Comparison of ENCODE assay signal across 31 cellular contexts in the genomic region with DNA sequence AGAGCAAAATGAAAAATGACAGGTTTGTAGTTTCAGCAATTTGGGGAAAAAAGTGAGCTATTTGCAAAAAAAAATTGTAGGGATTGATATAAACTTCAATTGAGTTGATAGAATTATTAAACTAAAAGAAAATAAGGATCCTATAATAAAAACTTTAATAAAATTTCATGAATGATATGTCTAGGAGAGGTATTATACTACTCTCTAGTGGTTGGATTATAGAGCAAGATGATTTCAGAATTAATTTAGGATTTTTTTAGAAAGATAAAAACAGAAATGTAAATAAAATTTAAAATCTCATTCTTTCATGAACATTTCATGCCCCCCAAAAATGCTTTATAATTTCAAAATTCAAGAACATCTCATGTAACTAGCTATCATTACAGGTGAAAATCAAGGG.
"Had no signal": no experiment of that assay in that cellular context is flagged by ENCODE, and none has a peak within 500 bp of the region (broad histone marks: within the 10 kb centered on the region; RNA-seq: fewer than 3 reads in every experiment).

No MANE protein-coding gene starts in this region.

- H3K4me3 ChIP-seq: MG63, PC-9, SJCRH30, SK-N-MC had no signal

- H3K27me3 ChIP-seq: SJCRH30 had no signal

- H2AFZ ChIP-seq: PC-9 had no signal

- DNase-seq: Kasumi-1, KG1, MG63, NCI-H1048, NCI-H1092 treated with DMSO at 0.1 percent for 48 hours, NCI-H1105 treated with DMSO at 0.1 percent for 48 hours, NCI-H1436, NCI-H146, NCI-H1694, NCI-H187, NCI-H1930, NCI-H2029 treated with DMSO at 0.1 percent for 48 hours, NCI-H2081 treated with DMSO at 0.1 percent for 48 hours, NCI-H2107, NCI-H2171, NCI-H226, NCI-H446 treated with DMSO at 0.1 percent for 48 hours, NCI-H510A, NCI-H524, NCI-H526, NCI-H748 treated with DMSO at 0.1 percent for 48 hours, PC-9, SHP77, SIG-M5, SJCRH30 had no signal

- H3K36me3 ChIP-seq: MG63, SJCRH30 had no signal

- H3K9me3 ChIP-seq: SJCRH30 had no signal

- ATAC-seq: Panc1, Right ventricle myocardium inferior, SK-N-SH treated with all-trans-retinoic acid at 6 μM for 48 hours had no signal

- H3K27ac ChIP-seq: PC-9, RWPE1, SJCRH30, SK-N-MC had no signal

- FAIRE-seq: RCC 7860 had no signal

- H3K4me2 ChIP-seq: PC-9 had no signal
